In genomic region chr10:13100349-13101294, GRCh38 we compare ENCODE assay signal across 1 cellular context.
TF ChIP-seq lines count a peak whose summit lies in the region.

No MANE protein-coding gene starts in this region.

TF ChIP-seq in K562, 482 proteins besides CTCF, POLR2A, EP300 and RAD21 (continued from another document):
- TF ChIP-seq, protein P1, sequence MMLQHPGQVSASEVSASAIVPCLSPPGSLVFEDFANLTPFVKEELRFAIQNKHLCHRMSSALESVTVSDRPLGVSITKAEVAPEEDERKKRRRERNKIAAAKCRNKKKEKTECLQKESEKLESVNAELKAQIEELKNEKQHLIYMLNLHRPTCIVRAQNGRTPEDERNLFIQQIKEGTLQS (IDR thresholded peaks at IDR 0.05): no peak
- TF ChIP-seq, protein P1 (CRISPR knock-in tag; conservative IDR thresholded peaks at IDR 0.05): no peak
- TF ChIP-seq SOX6 (IDR thresholded peaks at IDR 0.05) (no peak), ZNF445 (CRISPR knock-in tag; IDR thresholded peaks at IDR 0.05; ENCODE audit: low read depth) (no peak), PCBP1 (IDR thresholded peaks at IDR 0.05; ENCODE audit: low read depth, low read length, poor library complexity, severe bottlenecking) (peak; percentile 1), MCM3 (IDR thresholded peaks at IDR 0.05) (no peak), SMC3 (conservative IDR thresholded peaks at IDR 0.05; ENCODE audit: insufficient read depth, low read depth, low read length) (no peak), ERF (CRISPR knock-in tag; IDR thresholded peaks at IDR 0.05) (0 out of 2 replicates have a peak, but pooled peaks have one; percentile 40), RBFOX2 (IDR thresholded peaks at IDR 0.05; ENCODE audit: low read depth, low read length) (peak; percentile 46; the same call in 1 of the 2 replicates), ZBTB7A (IDR thresholded peaks at IDR 0.05; ENCODE audit: borderline replicate concordance, control insufficient read depth, low read depth, low read length) (0 out of 2 replicates have a peak, but pooled peaks have one; percentile 69), ELK1 (CRISPR knock-in tag; IDR thresholded peaks at IDR 0.05) (0 out of 2 replicates have a peak, but pooled peaks have one; percentile 11), ZFX (CRISPR knock-in tag; IDR thresholded peaks at IDR 0.05) (peak; percentile 27; the same call in 1 of the 2 replicates)
